18 cellular contexts compared by ENCODE assay signal in the genomic region with DNA sequence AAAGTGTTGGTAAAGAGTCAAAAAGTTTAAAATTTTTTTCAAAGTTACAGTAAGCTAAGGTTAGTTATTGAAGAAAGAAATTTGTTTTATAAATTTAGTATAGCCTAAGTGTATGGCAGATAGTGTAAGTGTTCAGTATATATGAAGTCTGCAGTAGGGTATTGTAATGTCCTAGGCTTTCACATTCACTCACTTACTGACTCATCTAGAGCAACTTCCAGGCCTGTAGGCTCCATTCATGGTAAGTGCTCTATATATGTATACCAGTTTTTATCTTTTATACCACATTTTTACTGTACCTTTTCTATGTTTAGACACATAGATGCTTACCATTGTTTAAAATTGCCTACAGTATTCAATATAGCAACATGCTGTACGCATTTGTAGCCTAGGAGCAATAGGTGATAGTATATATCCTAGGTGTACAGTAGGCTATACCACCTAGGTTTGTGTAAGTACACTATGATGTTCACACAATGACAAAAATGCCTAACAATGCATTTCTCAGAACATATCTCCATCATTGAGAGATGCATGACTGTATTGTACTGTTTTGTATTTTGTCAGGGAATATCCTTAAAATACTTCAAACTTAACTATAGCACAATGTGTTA. TPM values are rescaled to one million over a fixed set of nuclear protein-coding genes. Genes with fewer than 3 reads are reported as not detected.
DNase-seq lines count a peak whose midpoint lies in the region; ATAC-seq and TF ChIP-seq lines count a peak whose summit lies in the region.
"Had no signal": no experiment of that assay in that cellular context is flagged by ENCODE, and none has a peak within 500 bp of the region (broad histone marks: within the 10 kb centered on the region; RNA-seq: fewer than 3 reads in every experiment).

No MANE protein-coding gene starts in this region.

- H4K8ac ChIP-seq in neuronal stem cell (ENCODE audit: low read depth, low read length) = no peak overlapping the region

- H3K4ac ChIP-seq in neuronal stem cell (ENCODE audit: low read length) = no peak overlapping the region

- H3K9me3 Mint-ChIP-seq in natural killer cell treated with Interleukin-12 subunit alpha and Interleukin-12 subunit beta and Interleukin-15 and Interleukin-18, amount 100 ng/mL, for 72 hours = no peaks in the 10 kb centered on the region
- H3K9me3 Mint-ChIP-seq in natural killer cell = no peaks in the 10 kb centered on the region
- H3K9me3 Mint-ChIP-seq in Calu3 (ENCODE audit: low read depth, unreplicated experiment) = no peaks in the 10 kb centered on the region
- H3K9me3 Mint-ChIP-seq: activated T-cell treated with anti-CD3 and anti-CD28 coated beads, Interleukin-2, amount 50 U/mL, for 4 hours had no signal

- no peak overlapping the region for H4K91ac ChIP-seq in neuronal stem cell (ENCODE audit: low read depth, low read length, poor library complexity)

- H2BK120ac ChIP-seq in neuronal stem cell (ENCODE audit: low read depth, low read length) = no peak overlapping the region

- CTCF ChIA-PET in Calu3 (lab: Charles Lee) = interaction anchor here (0.6 kb wide), 1 partner anchor 49 kb away, joined by 4 read pairs; no protein-coding TSS in a partner anchor

- H3K14ac ChIP-seq in neuronal stem cell (ENCODE audit: low read length) = no peak overlapping the region

- H3K4me3 Mint-ChIP-seq in natural killer cell treated with Interleukin-12 subunit alpha and Interleukin-12 subunit beta and Interleukin-15 and Interleukin-18, amount 100 ng/mL, for 72 hours = no peak overlapping the region
- no peak overlapping the region for H3K4me3 Mint-ChIP-seq in natural killer cell
- H3K4me3 Mint-ChIP-seq in Calu3 (ENCODE audit: low read depth, unreplicated experiment) = no peak overlapping the region
- H3K4me3 Mint-ChIP-seq: activated T-cell treated with anti-CD3 and anti-CD28 coated beads, Interleukin-2, amount 50 U/mL, for 4 hours had no signal

- H3K9me3 ChIP-seq in neuronal stem cell (replicated peaks in 1 of 2; ENCODE audit: control insufficient read depth in 2 of 2, insufficient read depth in 1 of 2, low read depth in 1 of 2, low read length in 2 of 2) = no peaks in the 10 kb centered on the region
- H3K9me3 ChIP-seq: MG63 had no signal

- peak; percentile 48 to 80 for ATAC-seq in natural killer cell treated with Interleukin-12 subunit alpha and Interleukin-12 subunit beta and Interleukin-15 and Interleukin-18, amount 100 ng/mL, for 72 hours
- ATAC-seq in natural killer cell = no peak
- peak; percentile 50 for ATAC-seq in HG02798 (IDR thresholded peaks at IDR 0.05; ENCODE audit: poor library complexity, unreplicated experiment)
- ATAC-seq in HG03565 (IDR thresholded peaks at IDR 0.05; ENCODE audit: unreplicated experiment) = peak; percentile 89

- no peak overlapping the region for H2BK15ac ChIP-seq in neuronal stem cell (ENCODE audit: low read length)

- H3K4me1 ChIP-seq in neuronal stem cell (ENCODE audit: control insufficient read depth in 2 of 2, insufficient read depth in 1 of 2, low read depth in 1 of 2, low read length in 2 of 2) = peaks cover 0 to 1% of the 10 kb centered on the region in 2 donors

- H3K18ac ChIP-seq in neuronal stem cell (ENCODE audit: low read length) = no peak overlapping the region

- H3K4me1 Mint-ChIP-seq in natural killer cell treated with Interleukin-12 subunit alpha and Interleukin-12 subunit beta and Interleukin-15 and Interleukin-18, amount 100 ng/mL, for 72 hours (ENCODE audit: low read depth in 2 of 2) = peaks cover 15 to 18% of the 10 kb centered on the region in 2 donors
- peaks cover 8 to 10% of the 10 kb centered on the region in 2 donors for H3K4me1 Mint-ChIP-seq in natural killer cell
- H3K4me1 Mint-ChIP-seq in Calu3 (ENCODE audit: low read depth, unreplicated experiment) = peaks cover 24% of the 10 kb centered on the region

- no peak overlapping the region for H2AFZ ChIP-seq in neuronal stem cell (ENCODE audit: low read length)

- H2BK5ac ChIP-seq in neuronal stem cell (ENCODE audit: low read length) = no peak overlapping the region

- H3K27ac Mint-ChIP-seq in natural killer cell treated with Interleukin-12 subunit alpha and Interleukin-12 subunit beta and Interleukin-15 and Interleukin-18, amount 100 ng/mL, for 72 hours = no peak overlapping the region
- no peak overlapping the region for H3K27ac Mint-ChIP-seq in natural killer cell
- H3K27ac Mint-ChIP-seq in Calu3 (ENCODE audit: unreplicated experiment) = no peak overlapping the region

- no peak overlapping the region for H3K23ac ChIP-seq in neuronal stem cell (ENCODE audit: low read depth, low read length, poor library complexity)

- TF ChIP-seq CTCF in natural killer cell (IDR thresholded peaks at IDR 0.05) (no peak), Calu3 (IDR thresholded peaks at IDR 0.05; ENCODE audit: unreplicated experiment) (no peak)

- H3K36me3 Mint-ChIP-seq in natural killer cell treated with Interleukin-12 subunit alpha and Interleukin-12 subunit beta and Interleukin-15 and Interleukin-18, amount 100 ng/mL, for 72 hours = no peaks in the 10 kb centered on the region
- H3K36me3 Mint-ChIP-seq in natural killer cell (no peaks in the 10 kb centered on the region), Calu3 (ENCODE audit: insufficient read depth, unreplicated experiment) (peaks cover 4% of the 10 kb centered on the region)

- intact Hi-C loops in natural killer cell (cut with micrococcal nuclease) = no loop called here
- intact Hi-C loops in Calu3 (cut with micrococcal nuclease; ENCODE audit: unreplicated experiment) = no loop called here

- no peak overlapping the region for H3K9ac ChIP-seq in neuronal stem cell (ENCODE audit: low read depth, low read length, poor library complexity)

- no peak overlapping the region for H2BK12ac ChIP-seq in neuronal stem cell (ENCODE audit: low read length)

- no peak overlapping the region for H3K4me2 ChIP-seq in neuronal stem cell (ENCODE audit: insufficient read depth, low read length, poor library complexity, severe bottlenecking)

- no TSS peak for BruUV-seq in Calu3 (replicated peaks; lab: Mats Ljungman, UMichigan)

- no peak for DNase-seq in natural killer cell treated with Interleukin-12 subunit alpha and Interleukin-12 subunit beta and Interleukin-15 and Interleukin-18, amount 100 ng/mL, for 72 hours (ENCODE audit: low spot score)
- no peak for DNase-seq in natural killer cell
- DNase-seq in Calu3 = no peak
- no peak for DNase-seq in neuronal stem cell (ENCODE audit: low spot score)
- DNase-seq in NCI-H1694 treated with DMSO at 0.1 percent for 48 hours (lab: John Stamatoyannopoulos, UW) = no peak
- no peak for DNase-seq in NCI-H146 treated with DMSO at 0.1 percent for 48 hours (lab: John Stamatoyannopoulos, UW; ENCODE audit: unreplicated experiment)
- DNase-seq: ACHN; activated CD4-positive, alpha-beta T cell treated with anti-CD3 and anti-CD28 coated beads for 1 hour; activated T-cell treated with anti-CD3 and anti-CD28 coated beads, Interleukin-2, amount 50 U/mL, for 4 hours; amygdala; islet precursor cell; mesendoderm; MG63; SHP77 treated with DMSO at 0.1 percent for 48 hours; small intestine had no signal

- peaks cover 0 to 9% of the 10 kb centered on the region in 2 donors for H3K27me3 Mint-ChIP-seq in natural killer cell treated with Interleukin-12 subunit alpha and Interleukin-12 subunit beta and Interleukin-15 and Interleukin-18, amount 100 ng/mL, for 72 hours
- H3K27me3 Mint-ChIP-seq in natural killer cell (ENCODE audit: low read depth in 2 of 2) (peaks cover 2 to 6% of the 10 kb centered on the region in 2 donors), Calu3 (ENCODE audit: unreplicated experiment) (no peaks in the 10 kb centered on the region)

- H3K4me3 ChIP-seq in neuronal stem cell (ENCODE audit: low read length in 2 of 2) = no peak overlapping the region
- H3K4me3 ChIP-seq: MG63 had no signal

- no peaks in the 10 kb centered on the region for H3K79me1 ChIP-seq in neuronal stem cell (ENCODE audit: low read depth, low read length)

- WGBS in neuronal stem cell (ENCODE audit: extremely low coverage in 2 of 2, insufficient read length in 2 of 2, insufficient replicate concordance in 1 of 2), 2 donors = no CpG with 5 or more reads among the region's 1 CpG

- H2AK5ac ChIP-seq in neuronal stem cell (ENCODE audit: low read depth, low read length) = no peak overlapping the region

- H3K27me3 ChIP-seq in neuronal stem cell (ENCODE audit: control insufficient read depth in 3 of 3, insufficient read depth in 3 of 3, low read depth in 1 of 3, low read length in 3 of 3) = no peaks in the 10 kb centered on the region
- H3K27me3 ChIP-seq: MG63 had no signal

- H3K27ac ChIP-seq in neuronal stem cell (replicated peaks; ENCODE audit: low read length) = no peak overlapping the region
- H3K27ac ChIP-seq: epithelial cell of prostate had no signal

- no peaks in the 10 kb centered on the region for H3K36me3 ChIP-seq in neuronal stem cell (replicated peaks in 1 of 2; ENCODE audit: control insufficient read depth in 2 of 2, insufficient read depth in 2 of 2, low read length in 2 of 2)
- H3K36me3 ChIP-seq: MG63 had no signal

RNA-seq across cellular contexts. Expression of a gene that starts 38.5 kb away (rescaled TPM):
- 10 to 100 TPM; 11.7 to 14.8 TPM for total RNA-seq in natural killer cell treated with Interleukin-12 subunit alpha and Interleukin-12 subunit beta and Interleukin-15 and Interleukin-18, amount 100 ng/mL, for 72 hours
- total RNA-seq in natural killer cell (1 to 10 TPM; 3.9 to 4.9 (median 4.2) TPM), Calu3 (2022) (198 and 259 TPM in 2 replicates)
- polyA plus RNA-seq in neuronal stem cell (2013, experiment 1 of 2) = 35.6 TPM
- polyA plus RNA-seq in neuronal stem cell (2013, experiment 2 of 2) = 35.7 TPM

Comparison
In these comparisons a context has a peak if more than half of its experiments do, and no peak if none do; other contexts are left out.
1. ATAC-seq: peak in natural killer cell treated with Interleukin-12 subunit alpha and Interleukin-12 subunit beta and Interleukin-15 and Interleukin-18, amount 100 ng/mL, for 72 hours (2 of 2), HG02798 (single experiment) and HG03565 (single experiment); none in natural killer cell (0 of 3).
2. RNA of a gene that starts 38.5 kb away (total RNA-seq): 198 to 259 TPM in Calu3; 11.7 to 14.8 TPM in natural killer cell treated with Interleukin-12 subunit alpha and Interleukin-12 subunit beta and Interleukin-15 and Interleukin-18, amount 100 ng/mL, for 72 hours and 3.9 to 4.9 TPM in natural killer cell; every median in the first group is over 10 times any median in the second.